Comparison of ENCODE assay signal across 27 cellular contexts in the genomic region with DNA sequence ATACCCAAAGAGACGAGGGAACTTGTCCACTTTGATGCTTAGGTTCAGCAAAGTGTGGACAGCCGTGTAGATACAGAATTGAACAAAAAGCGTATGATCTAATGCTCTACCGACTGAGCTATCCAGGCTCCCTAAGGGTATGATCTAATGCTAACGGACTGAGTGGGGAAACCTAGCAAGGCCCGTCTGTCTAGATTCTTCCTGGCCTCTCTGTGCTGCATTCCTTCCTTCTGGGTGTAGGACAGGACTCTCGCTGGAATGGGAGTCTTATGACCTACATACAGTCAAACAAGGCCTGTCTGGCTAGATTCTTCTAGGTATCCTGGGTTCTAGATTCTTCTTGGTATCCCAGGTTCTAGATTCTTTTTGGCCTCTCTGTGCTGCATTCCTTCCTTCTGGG. TPM values are rescaled to one million over a fixed set of nuclear protein-coding genes. Genes with fewer than 3 reads are reported as not detected.
"Had no signal": no experiment of that assay in that cellular context is flagged by ENCODE, and none has a peak within 500 bp of the region (broad histone marks: within the 10 kb centered on the region; RNA-seq: fewer than 3 reads in every experiment).

No MANE protein-coding gene starts in this region.

- H3K4me1 Mint-ChIP-seq: natural killer cell; stimulated activated memory B cell treated with anti-CD40 and anti-IgM and Interleukin-4, amounts not matched to agents 10 μg/mL and 1 μg/mL and 100 μg/mL, for 72 hours had no signal

- H3K27ac Mint-ChIP-seq: natural killer cell; stimulated activated memory B cell treated with anti-CD40 and anti-IgM and Interleukin-4, amounts not matched to agents 10 μg/mL and 1 μg/mL and 100 μg/mL, for 72 hours had no signal

- H3K36me3 Mint-ChIP-seq: natural killer cell; stimulated activated memory B cell treated with anti-CD40 and anti-IgM and Interleukin-4, amounts not matched to agents 10 μg/mL and 1 μg/mL and 100 μg/mL, for 72 hours had no signal

- H3K36me3 ChIP-seq: esophagus muscularis mucosa, ovary, sigmoid colon, spleen, tibial artery, vagina had no signal

- H3K4me1 ChIP-seq: psoas muscle, sigmoid colon, testis, tibial artery, vagina had no signal

- H3K27me3 ChIP-seq: esophagus muscularis mucosa, ovary, sigmoid colon, testis, vagina had no signal

- ATAC-seq: left lobe of liver; natural killer cell; psoas muscle; right cardiac atrium; stimulated activated memory B cell treated with anti-CD40 and anti-IgM and Interleukin-4, amounts not matched to agents 10 μg/mL and 1 μg/mL and 100 μg/mL, for 72 hours; stimulated activated naive CD8-positive, alpha-beta T cell treated with anti-CD3 and anti-CD28 coated beads, Interleukin-15, Interleukin-2, amounts not matched to agents 100 U/mL and 50 U/mL, for 24 hours had no signal

- H3K27ac ChIP-seq: coronary artery, esophagus muscularis mucosa, ovary, psoas muscle, sigmoid colon, spleen, testis, tibial artery, vagina had no signal

- H3K4me3 ChIP-seq: coronary artery, esophagus muscularis mucosa, ovary, psoas muscle, sigmoid colon, spleen, testis, tibial artery, vagina had no signal

- H3K9me3 ChIP-seq: esophagus muscularis mucosa, ovary, psoas muscle, sigmoid colon, spleen, testis, tibial artery, vagina had no signal

- H3K27me3 Mint-ChIP-seq: stimulated activated memory B cell treated with anti-CD40 and anti-IgM and Interleukin-4, amounts not matched to agents 10 μg/mL and 1 μg/mL and 100 μg/mL, for 72 hours had no signal

- DNase-seq: dermis blood vessel endothelial cell; effector memory CD4-positive, alpha-beta T cell; foreskin melanocyte; kidney; natural killer cell; occipital lobe; ovary; posterior cingulate gyrus; psoas muscle; right cardiac atrium; sigmoid colon; spleen; stimulated activated CD4-positive, alpha-beta T cell treated with anti-CD3 and anti-CD28 coated beads, Interleukin-4, amount 100 ng/mL, for 4 hours; stimulated activated naive CD8-positive, alpha-beta T cell treated with anti-CD3 and anti-CD28 coated beads, Interleukin-15, Interleukin-2, amounts not matched to agents 100 U/mL and 50 U/mL, for 24 hours; substantia nigra; testis; tibial artery had no signal

- H3K9me3 Mint-ChIP-seq: natural killer cell; stimulated activated memory B cell treated with anti-CD40 and anti-IgM and Interleukin-4, amounts not matched to agents 10 μg/mL and 1 μg/mL and 100 μg/mL, for 72 hours had no signal

- H3K4me3 Mint-ChIP-seq: natural killer cell; stimulated activated memory B cell treated with anti-CD40 and anti-IgM and Interleukin-4, amounts not matched to agents 10 μg/mL and 1 μg/mL and 100 μg/mL, for 72 hours had no signal

RNA-seq across cellular contexts. Expression of gene SLC15A3, which starts 8.4 kb away (rescaled TPM):
- polyA plus RNA-seq: neural cell had no signal

RNA-seq across cellular contexts. Expression of gene CD6, which starts 11.1 kb away (rescaled TPM):
- total RNA-seq: dermis blood vessel endothelial cell, endothelial cell of umbilical vein, fibroblast of lung, lung microvascular endothelial cell, renal cortical epithelial cell had no signal
- polyA plus RNA-seq: endothelial cell of umbilical vein, fibroblast of lung, neural cell had no signal

RNA-seq across cellular contexts. Expression of gene TMEM132A, which starts 36.1 kb away (rescaled TPM):
- total RNA-seq: natural killer cell had no signal
